12 cellular contexts compared by ENCODE assay signal in genomic region chr17:40605301-40605700, GRCh38. TPM values are rescaled to one million over a fixed set of nuclear protein-coding genes. Genes with fewer than 3 reads are reported as not detected.
A peak's percentile ranks its signal among the peaks of the same experiment; 100 is the strongest.
DNase-seq lines count a peak whose midpoint lies in the region; ATAC-seq and TF ChIP-seq lines count a peak whose summit lies in the region.
"Had no signal": no experiment of that assay in that cellular context is flagged by ENCODE, and none has a peak within 500 bp of the region (broad histone marks: within the 10 kb centered on the region; RNA-seq: fewer than 3 reads in every experiment).

No MANE protein-coding gene starts in this region.

- peak; percentile 76 for DNase-seq in activated CD4-positive, alpha-beta T cell treated with anti-CD3 and anti-CD28 coated beads, Interleukin-2, amount 10 ng/mL, durations not matched to agents 7 days and 5 days
- peak; percentile 52 for DNase-seq in activated gamma-delta T cell treated with anti-CD3 and anti-CD28 coated beads, Interleukin-2, amount 50 U/mL, for 16 hours (ENCODE audit: low read depth)
- DNase-seq in spleen, result peak; percentile 57
- peak; percentile 53 to 73 for DNase-seq in stimulated activated naive CD8-positive, alpha-beta T cell treated with anti-CD3 and anti-CD28 coated beads, Interleukin-15, amount 100 ng/mL, for 72 hours
- no peak for DNase-seq in glutamatergic neuron
- DNase-seq in superior temporal gyrus (ENCODE audit: extremely low spot score), result no peak
- DNase-seq: amygdala, H7, left lung, NCI-H187 had no signal

- ATAC-seq in stimulated activated naive CD8-positive, alpha-beta T cell treated with anti-CD3 and anti-CD28 coated beads, Interleukin-15, amount 100 ng/mL, for 72 hours, result peak; percentile 53
- ATAC-seq in HG03442 (IDR thresholded peaks at IDR 0.05; ENCODE audit: unreplicated experiment), result no peak
- ATAC-seq: left lung had no signal

- intact Hi-C loops in spleen (cut with DNase I; ENCODE audit: low total_unique reads), result no loop called here

- peak overlapping the region; percentile 45 for H3K4me3 Mint-ChIP-seq in activated CD4-positive, alpha-beta T cell treated with anti-CD3 and anti-CD28 coated beads, Interleukin-2, amount 10 ng/mL, durations not matched to agents 7 days and 5 days
- peak overlapping the region; percentile 72 to 82 for H3K4me3 Mint-ChIP-seq in stimulated activated naive CD8-positive, alpha-beta T cell treated with anti-CD3 and anti-CD28 coated beads, Interleukin-15, amount 100 ng/mL, for 72 hours
- no peak overlapping the region for H3K4me3 Mint-ChIP-seq in glutamatergic neuron (ENCODE audit: unreplicated experiment)

- H3K4me1 Mint-ChIP-seq in activated CD4-positive, alpha-beta T cell treated with anti-CD3 and anti-CD28 coated beads, Interleukin-2, amount 10 ng/mL, durations not matched to agents 7 days and 5 days, result peaks cover 97% of the 10 kb centered on the region
- H3K4me1 Mint-ChIP-seq in stimulated activated naive CD8-positive, alpha-beta T cell treated with anti-CD3 and anti-CD28 coated beads, Interleukin-15, amount 100 ng/mL, for 72 hours, result peaks cover 100% of the 10 kb centered on the region
- no peaks in the 10 kb centered on the region for H3K4me1 Mint-ChIP-seq in glutamatergic neuron (ENCODE audit: low read depth, unreplicated experiment)

- TF ChIP-seq CTCF in spleen (IDR thresholded peaks at IDR 0.05 in 8 of 11, conservative IDR thresholded peaks at IDR 0.05 in 3 of 11) (no peak), glutamatergic neuron (IDR thresholded peaks at IDR 0.05; ENCODE audit: partially characterized antibody, unreplicated experiment) (no peak)

- H3K36me3 ChIP-seq in spleen, result no peaks in the 10 kb centered on the region
- H3K36me3 ChIP-seq: left lung had no signal

- no peaks in the 10 kb centered on the region for H3K27me3 ChIP-seq in spleen (replicated peaks in 1 of 7)
- H3K27me3 ChIP-seq: left lung had no signal

- POLR2A ChIA-PET in activated CD4-positive, alpha-beta T cell treated with anti-CD3 and anti-CD28 coated beads, Interleukin-2, amount 10 ng/mL, durations not matched to agents 7 days and 5 days (lab: Charles Lee), result interaction anchor here (1.0 to 2.4 kb wide), 3 partner anchors 40 to 45 kb away, joined by 3 to 10 read pairs (median 4); partner anchors contain the start of gene CCR7

- no peak overlapping the region for H3K4me3 ChIP-seq in spleen
- H3K4me3 ChIP-seq: left lung had no signal

- CTCF ChIA-PET in activated CD4-positive, alpha-beta T cell treated with anti-CD3 and anti-CD28 coated beads, Interleukin-2, amount 10 ng/mL, durations not matched to agents 7 days and 5 days (lab: Charles Lee), result interaction anchor here (1.5 to 4.5 kb wide), 3 partner anchors 14 to 44 kb away, joined by 4 to 23 read pairs (median 10); no protein-coding TSS in a partner anchor

- peak overlapping the region; percentile 98 for H3K27ac Mint-ChIP-seq in activated CD4-positive, alpha-beta T cell treated with anti-CD3 and anti-CD28 coated beads, Interleukin-2, amount 10 ng/mL, durations not matched to agents 7 days and 5 days
- peak overlapping the region; percentile 76 to 95 for H3K27ac Mint-ChIP-seq in stimulated activated naive CD8-positive, alpha-beta T cell treated with anti-CD3 and anti-CD28 coated beads, Interleukin-15, amount 100 ng/mL, for 72 hours
- no peak overlapping the region for H3K27ac Mint-ChIP-seq in glutamatergic neuron (ENCODE audit: unreplicated experiment)

- TF ChIP-seq POLR2A in spleen (IDR thresholded peaks at IDR 0.05), result no peak

- H3K27me3 Mint-ChIP-seq in activated CD4-positive, alpha-beta T cell treated with anti-CD3 and anti-CD28 coated beads, Interleukin-2, amount 10 ng/mL, durations not matched to agents 7 days and 5 days, result no peaks in the 10 kb centered on the region
- no peaks in the 10 kb centered on the region for H3K27me3 Mint-ChIP-seq in stimulated activated naive CD8-positive, alpha-beta T cell treated with anti-CD3 and anti-CD28 coated beads, Interleukin-15, amount 100 ng/mL, for 72 hours
- H3K27me3 Mint-ChIP-seq in glutamatergic neuron (ENCODE audit: unreplicated experiment), result no peaks in the 10 kb centered on the region

- peaks cover 0 to 89% (median 14%) of the 10 kb centered on the region in 6 donors for H3K4me1 ChIP-seq in spleen

- whole genome bisulfite sequencing in spleen, 5 donors, result 79 to 92% (median 87%) methylated on average over 6 of the region's 6 CpGs

- no peaks in the 10 kb centered on the region for H3K9me3 ChIP-seq in spleen
- H3K9me3 ChIP-seq: left lung had no signal

- H3K9me3 Mint-ChIP-seq in activated CD4-positive, alpha-beta T cell treated with anti-CD3 and anti-CD28 coated beads, Interleukin-2, amount 10 ng/mL, durations not matched to agents 7 days and 5 days, result peaks cover 3% of the 10 kb centered on the region
- no peaks in the 10 kb centered on the region for H3K9me3 Mint-ChIP-seq in stimulated activated naive CD8-positive, alpha-beta T cell treated with anti-CD3 and anti-CD28 coated beads, Interleukin-15, amount 100 ng/mL, for 72 hours
- peaks cover 2% of the 10 kb centered on the region for H3K9me3 Mint-ChIP-seq in glutamatergic neuron (ENCODE audit: unreplicated experiment)

- peaks cover 15% of the 10 kb centered on the region for H3K36me3 Mint-ChIP-seq in activated CD4-positive, alpha-beta T cell treated with anti-CD3 and anti-CD28 coated beads, Interleukin-2, amount 10 ng/mL, durations not matched to agents 7 days and 5 days (ENCODE audit: low read depth)
- H3K36me3 Mint-ChIP-seq in glutamatergic neuron (ENCODE audit: unreplicated experiment), result no peaks in the 10 kb centered on the region

- H3K27ac ChIP-seq in spleen, result peak overlapping the region in 4 of 8 donors; percentile 8 to 77 (median 56)

RNA-seq across cellular contexts. Expression of gene CCR7, which starts 40.0 kb away (rescaled TPM):
- 100 to 1,000 TPM; 281 to 323 TPM for total RNA-seq in activated CD4-positive, alpha-beta T cell treated with anti-CD3 and anti-CD28 coated beads, Interleukin-2, amount 10 ng/mL, durations not matched to agents 7 days and 5 days
- total RNA-seq in spleen (10 to 100 TPM; 31.9 to 77.4 (median 49.9) TPM), glutamatergic neuron (ENCODE audit: unreplicated experiment) (not detected)
- 10 to 100 TPM; 29.0 to 79.1 (median 63.5) TPM for polyA plus RNA-seq in spleen
- total RNA-seq: glomerular endothelial cell had no signal

RNA-seq across cellular contexts. Expression of gene SMARCE1, which starts 42.3 kb away (rescaled TPM):
- total RNA-seq in activated CD4-positive, alpha-beta T cell treated with anti-CD3 and anti-CD28 coated beads, Interleukin-2, amount 10 ng/mL, durations not matched to agents 7 days and 5 days, result 100 to 1,000 TPM; 110 to 117 TPM
- total RNA-seq in spleen (100 to 1,000 TPM in 4 of 7 donors, 10 to 100 TPM in 3; 76.3 to 126 (median 102) TPM), glutamatergic neuron (ENCODE audit: unreplicated experiment) (207 TPM)
- 10 to 100 TPM; 74.2 to 79.6 (median 79.1) TPM for polyA plus RNA-seq in spleen

RNA-seq across cellular contexts. Expression of gene KRT222, which starts 59.7 kb away (rescaled TPM):
- total RNA-seq in activated CD4-positive, alpha-beta T cell treated with anti-CD3 and anti-CD28 coated beads, Interleukin-2, amount 10 ng/mL, durations not matched to agents 7 days and 5 days, result not detected
- 10 to 100 TPM in 2 of 7 donors, 1 to 10 TPM in 5; 3.4 to 13.7 (median 5.3) TPM for total RNA-seq in spleen
- polyA plus RNA-seq in spleen, result 1 to 10 TPM; 2.2 to 6.2 (median 3.8) TPM
- total RNA-seq in glutamatergic neuron (ENCODE audit: unreplicated experiment), result 1.3 TPM
- total RNA-seq: glomerular endothelial cell had no signal

Comparison
In these comparisons a context has a peak if more than half of its experiments do, and no peak if none do; other contexts are left out.
1. DNase-seq: peak in activated CD4-positive, alpha-beta T cell treated with anti-CD3 and anti-CD28 coated beads, Interleukin-2, amount 10 ng/mL, durations not matched to agents 7 days and 5 days (single experiment), activated gamma-delta T cell treated with anti-CD3 and anti-CD28 coated beads, Interleukin-2, amount 50 U/mL, for 16 hours (single experiment), spleen (single experiment) and stimulated activated naive CD8-positive, alpha-beta T cell treated with anti-CD3 and anti-CD28 coated beads, Interleukin-15, amount 100 ng/mL, for 72 hours (2 of 2); none in glutamatergic neuron (single experiment) and superior temporal gyrus (single experiment).
2. RNA of gene CCR7, which starts 40.0 kb away (total RNA-seq): 281 to 323 TPM in activated CD4-positive, alpha-beta T cell treated with anti-CD3 and anti-CD28 coated beads, Interleukin-2, amount 10 ng/mL, durations not matched to agents 7 days and 5 days and 31.9 to 77.4 TPM in spleen; not detected in glutamatergic neuron (single experiment); every median in the first group is over 10 times any median in the second.